In the genomic region with DNA sequence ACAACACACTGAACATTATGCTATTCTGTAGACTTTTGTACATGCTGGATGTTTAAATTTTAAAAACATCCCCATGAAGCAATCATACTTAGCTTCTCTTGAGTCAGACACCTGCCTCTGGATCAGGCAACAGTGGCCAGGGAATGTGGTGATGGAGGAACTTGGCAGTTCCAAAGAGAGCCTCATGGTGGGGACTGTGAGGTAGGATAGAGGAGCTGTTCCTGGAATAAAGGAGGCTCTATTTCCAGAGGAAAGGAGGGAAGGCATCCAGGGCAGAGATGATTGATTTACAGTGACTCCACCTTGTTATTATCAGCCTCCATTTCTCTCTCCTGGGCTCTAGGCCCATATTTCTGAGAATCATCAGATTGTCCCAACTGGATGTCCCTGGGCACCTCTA, we compare ENCODE assay signal across 9 cellular contexts. TPM values are rescaled to one million over a fixed set of nuclear protein-coding genes. Genes with fewer than 3 reads are reported as not detected.
DNase-seq lines count a peak whose midpoint lies in the region; ATAC-seq and TF ChIP-seq lines count a peak whose summit lies in the region.
"Had no signal": no experiment of that assay in that cellular context is flagged by ENCODE, and none has a peak within 500 bp of the region (broad histone marks: within the 10 kb centered on the region; RNA-seq: fewer than 3 reads in every experiment).

No MANE protein-coding gene starts in this region.

- no peaks in the 10 kb centered on the region for H3K36me3 Mint-ChIP-seq in activated naive CD4-positive, alpha-beta T cell treated with anti-CD3 and anti-CD28 coated beads, Interleukin-2, amount 50 U/mL, for 72 hours

- TF ChIP-seq POLR2A in esophagus squamous epithelium (IDR thresholded peaks at IDR 0.05): no peak

- H3K4me3 ChIP-seq in mammary epithelial cell (replicated peaks in 1 of 3; ENCODE audit: insufficient read depth in 1 of 3, low read depth in 2 of 3, low read length in 3 of 3): no peak overlapping the region
- no peak overlapping the region for H3K4me3 ChIP-seq in lower lobe of right lung
- no peak overlapping the region for H3K4me3 ChIP-seq in esophagus squamous epithelium

- no peaks in the 10 kb centered on the region for H4K20me1 ChIP-seq in mammary epithelial cell (ENCODE audit: insufficient read depth, low read length)

- no peak overlapping the region for H3K27ac ChIP-seq in mammary epithelial cell (ENCODE audit: insufficient read depth, low read depth, low read length)
- H3K27ac ChIP-seq in lower lobe of right lung: no peak overlapping the region
- peak overlapping the region in 1 of 4 donors; percentile 49 for H3K27ac ChIP-seq in esophagus squamous epithelium
- H3K27ac ChIP-seq: neutrophil had no signal

- peak; percentile 50 for TF ChIP-seq CTCF in LNCAP (IDR thresholded peaks at IDR 0.05)
- peak; percentile 33 to 54 for TF ChIP-seq CTCF in mammary epithelial cell (conservative IDR thresholded peaks at IDR 0.05 in 1 of 2, IDR thresholded peaks at IDR 0.05 in 1 of 2; ENCODE audit: extremely low read depth in 1 of 2, insufficient read depth in 1 of 2, low read depth in 1 of 2, low read length in 2 of 2)
- peak; percentile 43 for TF ChIP-seq CTCF in lower lobe of right lung (IDR thresholded peaks at IDR 0.05)
- peak in 2 of 6 experiments; percentile 38 to 66 for TF ChIP-seq CTCF in esophagus squamous epithelium (IDR thresholded peaks at IDR 0.05)

- H3K36me3 ChIP-seq in mammary epithelial cell (ENCODE audit: insufficient read depth, low read length) (no peaks in the 10 kb centered on the region), lower lobe of right lung (no peaks in the 10 kb centered on the region), esophagus squamous epithelium (no peaks in the 10 kb centered on the region)
- H3K36me3 ChIP-seq: neutrophil had no signal

- H3K9me3 Mint-ChIP-seq in activated naive CD4-positive, alpha-beta T cell treated with anti-CD3 and anti-CD28 coated beads, Interleukin-2, amount 50 U/mL, for 72 hours: peaks cover 3 to 11% of the 10 kb centered on the region in 2 donors

- CTCF ChIA-PET in mammary epithelial cell (lab: Charles Lee; ENCODE audit: low non-redundant PET): interaction anchor here (0.6 to 1.2 kb wide), 3 partner anchors 37 to 117 kb away, joined by 3 to 15 read pairs (median 9); no protein-coding TSS in a partner anchor

- no peak overlapping the region for H2AFZ ChIP-seq in mammary epithelial cell (ENCODE audit: low read depth, low read length)

- dilution Hi-C loops in mammary epithelial cell (cut with HindIII; ENCODE audit: low sequenced_read_pairs): loop anchor here (5.0 kb wide), 1 partner anchor 33 kb away; no protein-coding TSS in a partner anchor

- DNase-seq in AG08396 (ENCODE audit: low spot score) (peak; percentile 61), mammary epithelial cell (no peak), lower lobe of right lung (no peak), esophagus squamous epithelium (lab: John Stamatoyannopoulos, UW) (no peak)
- DNase-seq in stimulated activated CD4-positive, alpha-beta T cell treated with anti-CD3 and anti-CD28 coated beads, Interleukin-2, amount 100 ng/mL, for 48 hours: no peak
- DNase-seq in activated naive CD4-positive, alpha-beta T cell treated with anti-CD3 and anti-CD28 coated beads, Interleukin-2, amount 50 U/mL, for 72 hours (ENCODE audit: low spot score in 2 of 2): no peak

- H3K27me3 ChIP-seq in mammary epithelial cell (ENCODE audit: insufficient read depth, low read length) (no peaks in the 10 kb centered on the region), lower lobe of right lung (ENCODE audit: low read depth) (no peaks in the 10 kb centered on the region), esophagus squamous epithelium (no peaks in the 10 kb centered on the region)
- H3K27me3 ChIP-seq: neutrophil had no signal

- intact Hi-C loops in mammary epithelial cell (cut with micrococcal nuclease) (loop anchor here (1.0 to 2.0 kb wide), 4 partner anchors 36 to 311 kb away; no protein-coding TSS in a partner anchor), lower lobe of right lung (cut with DNase I) (no loop called here), esophagus squamous epithelium (cut with DNase I) (no loop called here)

- H3K9me3 ChIP-seq in mammary epithelial cell (replicated peaks; ENCODE audit: insufficient read depth, low read length): no peaks in the 10 kb centered on the region
- no peaks in the 10 kb centered on the region for H3K9me3 ChIP-seq in lower lobe of right lung
- no peaks in the 10 kb centered on the region for H3K9me3 ChIP-seq in esophagus squamous epithelium
- H3K9me3 ChIP-seq: neutrophil had no signal

- no TSS peak for BruUV-seq in mammary epithelial cell (replicated peaks; lab: Mats Ljungman, UMichigan)

- no peak overlapping the region for H3K27ac Mint-ChIP-seq in activated naive CD4-positive, alpha-beta T cell treated with anti-CD3 and anti-CD28 coated beads, Interleukin-2, amount 50 U/mL, for 72 hours

- ATAC-seq in lower lobe of right lung (peak; percentile 59 to 78), HG03442 (IDR thresholded peaks at IDR 0.05; ENCODE audit: unreplicated experiment) (no peak)
- ATAC-seq in activated naive CD4-positive, alpha-beta T cell treated with anti-CD3 and anti-CD28 coated beads, Interleukin-2, amount 50 U/mL, for 72 hours: no peak

- no peaks in the 10 kb centered on the region for H3K79me2 ChIP-seq in mammary epithelial cell (ENCODE audit: insufficient read depth, low read length)

- H3K4me1 ChIP-seq in mammary epithelial cell (ENCODE audit: insufficient read depth, low read length) (peaks cover 27% of the 10 kb centered on the region), lower lobe of right lung (no peaks in the 10 kb centered on the region), esophagus squamous epithelium (peaks cover 0 to 52% (median 0%) of the 10 kb centered on the region in 3 donors)

- H3K9ac ChIP-seq in mammary epithelial cell (ENCODE audit: insufficient read depth, low read length): no peak overlapping the region

- H3K4me2 ChIP-seq in mammary epithelial cell (ENCODE audit: insufficient read depth, low read depth, low read length): no peak overlapping the region

- in situ Hi-C loops in mammary epithelial cell (cut with MboI; ENCODE audit: low sequenced_read_pairs in 2 of 2): no loop called here

RNA-seq across cellular contexts. Expression of a gene that starts 35.0 kb away (rescaled TPM):
- 10 to 100 TPM in 1 of 2 donors, 1 to 10 TPM in 1; 5.2 to 23.2 TPM for total RNA-seq in mammary epithelial cell
- polyA plus RNA-seq in mammary epithelial cell: 21.7 TPM
- polyA minus RNA-seq in mammary epithelial cell: 38.2 TPM
- total RNA-seq in lower lobe of right lung: 28.2 TPM
- total RNA-seq in esophagus squamous epithelium: 10 to 100 TPM; 18.7 to 37.1 (median 27.1) TPM
- total RNA-seq in activated naive CD4-positive, alpha-beta T cell treated with anti-CD3 and anti-CD28 coated beads, Interleukin-2, amount 50 U/mL, for 72 hours: 1 to 10 TPM; 7.2 to 7.8 TPM

Comparison
In these comparisons a context has a peak if more than half of its experiments do, and no peak if none do; other contexts are left out.
1. ATAC-seq: peak in lower lobe of right lung (2 of 2); none in HG03442 (single experiment) and activated naive CD4-positive, alpha-beta T cell treated with anti-CD3 and anti-CD28 coated beads, Interleukin-2, amount 50 U/mL, for 72 hours (0 of 2).